ENCODE assay signal across 12 cellular contexts in the genomic region with DNA sequence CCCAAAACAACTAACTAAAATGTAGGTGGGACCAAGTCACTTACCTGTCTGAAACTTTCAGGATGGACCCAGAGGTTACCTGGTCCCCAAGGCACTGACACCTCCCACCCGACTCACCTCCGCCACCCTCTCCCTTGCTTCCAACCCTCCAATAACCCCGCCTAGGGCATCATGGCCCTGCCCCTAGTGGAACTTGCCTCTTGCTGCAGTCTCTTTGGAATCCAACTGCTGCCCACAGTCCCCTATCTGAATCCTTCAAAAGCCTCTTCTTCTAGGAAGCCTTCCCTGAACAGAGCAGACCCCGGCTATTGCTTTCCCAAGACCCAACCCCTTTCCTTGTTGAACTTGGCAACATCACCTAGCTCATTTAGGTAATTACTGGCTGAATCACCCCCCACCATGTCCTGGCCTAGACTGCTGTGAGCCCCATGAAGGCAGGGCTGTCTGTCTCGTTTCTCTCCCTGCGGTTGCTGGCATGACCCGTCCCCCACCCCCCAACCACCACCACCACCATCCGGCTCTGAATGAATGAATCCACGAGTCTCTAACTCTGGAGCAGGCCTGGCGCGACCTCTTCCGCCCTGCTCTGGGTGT. TPM values are rescaled to one million over a fixed set of nuclear protein-coding genes. Genes with fewer than 3 reads are reported as not detected.
DNase-seq lines count a peak whose midpoint lies in the region; ATAC-seq and TF ChIP-seq lines count a peak whose summit lies in the region.
"Had no signal": no experiment of that assay in that cellular context is flagged by ENCODE, and none has a peak within 500 bp of the region (broad histone marks: within the 10 kb centered on the region; RNA-seq: fewer than 3 reads in every experiment).

No MANE protein-coding gene starts in this region.

- no peaks in the 10 kb centered on the region for H3K79me2 ChIP-seq in SK-N-SH (ENCODE audit: insufficient read depth)

- no peak for TF ChIP-seq EP300 in SK-N-SH (IDR thresholded peaks at IDR 0.05; ENCODE audit: borderline replicate concordance in 1 of 2, low read depth in 1 of 2, low read length in 1 of 2)

- no peak for ATAC-seq in T-helper 17 cell
- no peak for ATAC-seq in HG02798 (IDR thresholded peaks at IDR 0.05; ENCODE audit: poor library complexity, unreplicated experiment)

- WGBS in SK-N-SH (ENCODE audit: low lambda C conversion rate), result 91% methylated on average over 9 of the region's 12 CpGs

- H3K9me2 ChIP-seq in SK-N-SH, result no peaks in the 10 kb centered on the region

- POLR2A ChIA-PET in SK-N-SH (lab: Yijun Ruan, JAX), result no interaction called here

- no peak overlapping the region for H3K4me2 ChIP-seq in SK-N-SH
- H3K4me2 ChIP-seq: BLaER1 had no signal

- no peaks in the 10 kb centered on the region for H3F3A ChIP-seq in SK-N-SH (replicated peaks; ENCODE audit: insufficient read depth)

- peaks cover 7% of the 10 kb centered on the region for H3K36me3 Mint-ChIP-seq in T-helper 17 cell (ENCODE audit: low read depth)

- H2AFZ ChIP-seq in SK-N-SH (ENCODE audit: low read depth), result no peak overlapping the region

- H3K27ac Mint-ChIP-seq in T-helper 17 cell, result no peak overlapping the region
- H3K27ac Mint-ChIP-seq: activated T-helper 2 cell treated with anti-CD3 and anti-CD28 coated beads, Interferon-gamma antibody, Interleukin-2, Interleukin-4, amounts not matched to agents 10 μg/mL and 5 μg/mL and 100 μg/mL, durations not matched to agents 14 hours and 24 hours and 36 hours had no signal

- CTCF ChIA-PET in SK-N-SH (lab: Yijun Ruan, JAX), result interaction anchor here (1.1 to 10.4 kb wide), 3 partner anchors 10 to 24 kb away, joined by 4 to 77 read pairs (median 4); partner anchors contain the start of gene CRB2

- H3K9me3 ChIP-seq in SK-N-SH (no peaks in the 10 kb centered on the region), T-helper 17 cell (ENCODE audit: control insufficient read depth, low read length, poor library complexity, severe bottlenecking) (no peaks in the 10 kb centered on the region)
- H3K9me3 ChIP-seq: BLaER1, stomach had no signal

- H3K36me3 ChIP-seq in SK-N-SH (replicated peaks in 1 of 2; ENCODE audit: control insufficient read depth in 1 of 2, insufficient read depth in 2 of 2, low read length in 1 of 2), result no peaks in the 10 kb centered on the region
- H3K36me3 ChIP-seq: stomach had no signal

- no peaks in the 10 kb centered on the region for H4K20me1 ChIP-seq in SK-N-SH (ENCODE audit: insufficient read depth)
- H4K20me1 ChIP-seq: BLaER1 had no signal

- H3K4me3 Mint-ChIP-seq in T-helper 17 cell, result no peak overlapping the region

- peaks cover 0 to under 1% of the 10 kb centered on the region in 2 experiments; a peak in 1 of 4 replicates for H3K4me1 ChIP-seq in SK-N-SH (ENCODE audit: control insufficient read depth in 1 of 2, insufficient read depth in 2 of 2, low read depth in 1 of 2, low read length in 1 of 2)

- H3K9ac ChIP-seq in SK-N-SH, result no peak overlapping the region
- H3K9ac ChIP-seq: BLaER1 had no signal

- TF ChIP-seq CTCF in GM12875 (IDR thresholded peaks at IDR 0.05; ENCODE audit: borderline replicate concordance, insufficient read depth, low read depth, low read length) (peak; percentile 48; the same call in 1 of the 2 replicates), SK-N-SH (IDR thresholded peaks at IDR 0.05) (peak; percentile 31), fibroblast of the aortic adventitia (IDR thresholded peaks at IDR 0.05; ENCODE audit: insufficient read depth, low read length) (peak; percentile 22)

- no peak for TF ChIP-seq RAD21 in SK-N-SH (IDR thresholded peaks at IDR 0.05; ENCODE audit: low read length)

- no peak overlapping the region for H3K4me3 ChIP-seq in GM12875 (ENCODE audit: low read depth, low read length)
- no peak overlapping the region for H3K4me3 ChIP-seq in SK-N-SH (ENCODE audit: low read depth in 2 of 2, low read length in 1 of 2)
- H3K4me3 ChIP-seq in fibroblast of the aortic adventitia (ENCODE audit: low read depth, low read length), result no peak overlapping the region
- H3K4me3 ChIP-seq: BLaER1, stomach had no signal

- H3K27me3 Mint-ChIP-seq in T-helper 17 cell, result peaks cover 49% of the 10 kb centered on the region

- H3K27me3 ChIP-seq in SK-N-SH (ENCODE audit: insufficient read depth), result peaks cover 8% of the 10 kb centered on the region; the same call in 1 of the 2 replicates
- H3K27me3 ChIP-seq: BLaER1 had no signal

- peaks cover 6% of the 10 kb centered on the region for H3K4me1 Mint-ChIP-seq in T-helper 17 cell

- DNase-seq in 8988T (peak; percentile 92), SK-N-SH (no peak), fibroblast of the aortic adventitia (ENCODE audit: low read depth) (no peak), T-helper 17 cell (no peak)
- no peak for DNase-seq in effector CD4-positive, alpha-beta T cell
- DNase-seq in activated CD8-positive, alpha-beta memory T cell treated with anti-CD3 and anti-CD28 coated beads for 24 hours, result no peak
- DNase-seq: stomach had no signal

- H3K27ac ChIP-seq in SK-N-SH (ENCODE audit: low read depth in 2 of 2, low read length in 1 of 2), result no peak overlapping the region
- H3K27ac ChIP-seq: BLaER1, stomach had no signal

TF ChIP-seq in SK-N-SH, 30 proteins besides CTCF, POLR2A, EP300 and RAD21:
- TF ChIP-seq TEAD4 (IDR thresholded peaks at IDR 0.05; ENCODE audit: borderline replicate concordance, insufficient read depth) (no peak), MEF2A (IDR thresholded peaks at IDR 0.05; ENCODE audit: borderline replicate concordance, low read depth) (no peak), YY1 (IDR thresholded peaks at IDR 0.05; ENCODE audit: low read depth) (no peak), RFX5 (IDR thresholded peaks at IDR 0.05; ENCODE audit: low read length) (no peak), MXI1 (IDR thresholded peaks at IDR 0.05; ENCODE audit: low read depth, low read length) (no peak), PBX3 (IDR thresholded peaks at IDR 0.05) (no peak), FOSL2 (IDR thresholded peaks at IDR 0.05; ENCODE audit: borderline replicate concordance, low read depth) (no peak), TAF1 (IDR thresholded peaks at IDR 0.05; ENCODE audit: borderline replicate concordance, low read depth, low read length) (no peak), NFIC (IDR thresholded peaks at IDR 0.05; ENCODE audit: borderline replicate concordance) (no peak)
- TF ChIP-seq, protein P1, sequence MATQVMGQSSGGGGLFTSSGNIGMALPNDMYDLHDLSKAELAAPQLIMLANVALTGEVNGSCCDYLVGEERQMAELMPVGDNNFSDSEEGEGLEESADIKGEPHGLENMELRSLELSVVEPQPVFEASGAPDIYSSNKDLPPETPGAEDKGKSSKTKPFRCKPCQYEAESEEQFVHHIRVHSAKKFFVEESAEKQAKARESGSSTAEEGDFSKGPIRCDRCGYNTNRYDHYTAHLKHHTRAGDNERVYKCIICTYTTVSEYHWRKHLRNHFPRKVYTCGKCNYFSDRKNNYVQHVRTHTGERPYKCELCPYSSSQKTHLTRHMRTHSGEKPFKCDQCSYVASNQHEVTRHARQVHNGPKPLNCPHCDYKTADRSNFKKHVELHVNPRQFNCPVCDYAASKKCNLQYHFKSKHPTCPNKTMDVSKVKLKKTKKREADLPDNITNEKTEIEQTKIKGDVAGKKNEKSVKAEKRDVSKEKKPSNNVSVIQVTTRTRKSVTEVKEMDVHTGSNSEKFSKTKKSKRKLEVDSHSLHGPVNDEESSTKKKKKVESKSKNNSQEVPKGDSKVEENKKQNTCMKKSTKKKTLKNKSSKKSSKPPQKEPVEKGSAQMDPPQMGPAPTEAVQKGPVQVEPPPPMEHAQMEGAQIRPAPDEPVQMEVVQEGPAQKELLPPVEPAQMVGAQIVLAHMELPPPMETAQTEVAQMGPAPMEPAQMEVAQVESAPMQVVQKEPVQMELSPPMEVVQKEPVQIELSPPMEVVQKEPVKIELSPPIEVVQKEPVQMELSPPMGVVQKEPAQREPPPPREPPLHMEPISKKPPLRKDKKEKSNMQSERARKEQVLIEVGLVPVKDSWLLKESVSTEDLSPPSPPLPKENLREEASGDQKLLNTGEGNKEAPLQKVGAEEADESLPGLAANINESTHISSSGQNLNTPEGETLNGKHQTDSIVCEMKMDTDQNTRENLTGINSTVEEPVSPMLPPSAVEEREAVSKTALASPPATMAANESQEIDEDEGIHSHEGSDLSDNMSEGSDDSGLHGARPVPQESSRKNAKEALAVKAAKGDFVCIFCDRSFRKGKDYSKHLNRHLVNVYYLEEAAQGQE (IDR thresholded peaks at IDR 0.05; ENCODE audit: low read depth, low read length), result no peak

RNA-seq across cellular contexts. Expression of gene CRB2, which starts 9.4 kb away (rescaled TPM):
- not detected in 2 replicates for polyA plus RNA-seq in SK-N-SH (2012; rRNA removed)
- under 0.01 TPM in 2 replicates for polyA plus RNA-seq in SK-N-SH (2012; cell fraction: cytosol; rRNA removed)
- polyA plus RNA-seq in SK-N-SH (2012; cell fraction: nucleus; rRNA removed), result 0.02 and 0.05 TPM in 2 replicates
- total RNA-seq in fibroblast of the aortic adventitia (ENCODE audit: low replicate concordance), result 0.08 TPM in 1 of 2 replicates, not detected in the other
- not detected for total RNA-seq in T-helper 17 cell
- total RNA-seq: activated T-helper 2 cell treated with anti-CD3 and anti-CD28 coated beads, Interferon-gamma antibody, Interleukin-2, Interleukin-4, amounts not matched to agents 10 μg/mL and 5 μg/mL and 100 μg/mL, durations not matched to agents 14 hours and 24 hours and 36 hours; LHCN-M2 had no signal
